12 cellular contexts compared by ENCODE assay signal in the genomic region with DNA sequence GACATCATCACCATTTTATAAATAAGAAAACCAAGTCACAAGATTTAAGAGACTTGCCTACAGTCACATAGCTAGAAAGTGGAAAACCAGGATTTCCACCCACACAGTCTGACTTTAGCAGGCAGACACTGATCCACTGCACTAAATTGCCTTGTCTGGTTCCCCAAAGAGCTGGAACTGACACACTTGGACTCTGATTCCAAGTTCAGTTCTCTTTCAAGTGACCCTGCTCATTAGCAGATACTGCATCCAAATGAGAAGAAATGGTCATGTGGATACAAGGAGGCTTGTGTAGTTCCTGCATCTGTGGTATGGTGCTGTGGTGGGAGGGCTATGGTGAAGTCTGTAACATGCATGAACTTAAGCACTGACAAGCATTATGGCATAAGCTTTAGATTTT.
"Had no signal": no experiment of that assay in that cellular context is flagged by ENCODE, and none has a peak within 500 bp of the region (broad histone marks: within the 10 kb centered on the region; RNA-seq: fewer than 3 reads in every experiment).

No MANE protein-coding gene starts in this region.

- H3K4me1 ChIP-seq: prostate gland, right lobe of liver, tibial artery had no signal

- ATAC-seq: activated CD4-positive, alpha-beta T cell treated with anti-CD3 and anti-CD28 coated beads for 36 hours; foreskin keratinocyte; right lobe of liver; WTC11 had no signal

- H3K4me3 ChIP-seq: cardiac muscle cell, lung, prostate gland, right lobe of liver, tibial artery had no signal

- H3K27me3 ChIP-seq: cardiac muscle cell, foreskin keratinocyte, right lobe of liver, tibial artery had no signal

- H3K9me3 ChIP-seq: prostate gland, right lobe of liver, tibial artery had no signal

- DNase-seq: activated CD4-positive, alpha-beta T cell treated with anti-CD3 and anti-CD28 coated beads for 36 hours; activated CD4-positive, alpha-beta T cell treated with anti-CD3 and anti-CD28 coated beads, Interleukin-2, amount 50 U/mL, for 48 hours; activated gamma-delta T cell; foreskin keratinocyte; midbrain; right lobe of liver; stimulated activated naive CD4-positive, alpha-beta T cell; tibial artery had no signal

- H3K36me3 ChIP-seq: cardiac muscle cell, prostate gland, right lobe of liver, tibial artery had no signal

- H3K27ac ChIP-seq: cardiac muscle cell, foreskin keratinocyte, prostate gland, right lobe of liver had no signal
